8 cellular contexts compared by ENCODE assay signal in the genomic region with DNA sequence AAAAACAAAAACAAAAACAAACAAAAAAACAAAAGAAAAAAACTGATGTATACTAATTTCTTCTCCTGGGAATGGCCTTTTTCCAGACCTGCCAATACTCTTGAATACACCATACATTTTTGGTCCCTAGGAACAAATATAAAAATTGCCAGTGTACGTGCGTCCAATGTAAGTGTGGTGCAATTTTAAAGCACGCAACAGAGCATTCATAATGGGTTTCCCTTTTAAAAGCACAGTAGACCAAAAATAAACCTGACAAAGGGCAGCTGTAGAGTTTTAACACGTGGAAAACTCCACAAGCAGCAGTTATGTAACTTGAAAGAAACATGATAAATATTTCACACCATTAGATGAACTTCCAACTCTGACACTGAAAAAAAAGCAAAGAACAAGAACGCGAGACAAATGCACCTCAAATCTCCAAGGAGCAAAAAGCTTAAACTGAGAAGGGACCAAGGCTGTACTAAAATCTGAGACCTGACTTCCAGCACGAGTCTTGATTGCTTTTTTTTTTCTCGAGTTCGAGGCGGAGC. TPM values are rescaled to one million over a fixed set of nuclear protein-coding genes. Genes with fewer than 3 reads are reported as not detected.
DNase-seq lines count a peak whose midpoint lies in the region; ATAC-seq and TF ChIP-seq lines count a peak whose summit lies in the region.

No MANE protein-coding gene starts in this region.

- H3K4me1 ChIP-seq in HUES48 (ENCODE audit: control insufficient read depth, insufficient read depth, low read length), result peaks cover 13% of the 10 kb centered on the region
- H3K4me1 ChIP-seq in mammary epithelial cell (ENCODE audit: insufficient read depth, low read length), result peaks cover 12% of the 10 kb centered on the region
- H3K4me1 ChIP-seq in vagina, result peaks cover 6% of the 10 kb centered on the region

- TF ChIP-seq CTCF in mammary epithelial cell (conservative IDR thresholded peaks at IDR 0.05 in 1 of 2, IDR thresholded peaks at IDR 0.05 in 1 of 2; ENCODE audit: extremely low read depth in 1 of 2, insufficient read depth in 1 of 2, low read depth in 1 of 2, low read length in 2 of 2) (no peak), vagina (IDR thresholded peaks at IDR 0.05) (no peak)

- H3K27me3 ChIP-seq in HUES48 (ENCODE audit: control insufficient read depth, insufficient read depth, low read length) (peaks cover 24% of the 10 kb centered on the region), mammary epithelial cell (ENCODE audit: insufficient read depth, low read length) (peaks cover 31% of the 10 kb centered on the region), vagina (no peaks in the 10 kb centered on the region)

- CTCF ChIA-PET in mammary epithelial cell (lab: Charles Lee; ENCODE audit: low non-redundant PET), result no interaction called here

- H3K4me3 ChIP-seq in HUES48 (ENCODE audit: low read depth, low read length), result peak overlapping the region; percentile 81
- H3K4me3 ChIP-seq in mammary epithelial cell (replicated peaks in 1 of 3; ENCODE audit: insufficient read depth in 1 of 3, low read depth in 2 of 3, low read length in 3 of 3), result peak overlapping the region; percentile 13 to 28 (median 19)
- peak overlapping the region; percentile 67 to 87 for H3K4me3 ChIP-seq in vagina

- dilution Hi-C loops in mammary epithelial cell (cut with HindIII; ENCODE audit: low sequenced_read_pairs), result no loop called here

- intact Hi-C loops in mammary epithelial cell (cut with micrococcal nuclease) (no loop called here), vagina (cut with DNase I) (no loop called here)

- peak overlapping the region; percentile 92 for H3K4me2 ChIP-seq in mammary epithelial cell (ENCODE audit: insufficient read depth, low read depth, low read length)

- H3K4me1 Mint-ChIP-seq in memory B cell, result peaks cover 9% of the 10 kb centered on the region

- peak overlapping the region; percentile 75 for H3K4me3 Mint-ChIP-seq in memory B cell

- no TSS peak for BruUV-seq in mammary epithelial cell (replicated peaks; lab: Mats Ljungman, UMichigan)

- no peak for TF ChIP-seq POLR2A in vagina (IDR thresholded peaks at IDR 0.05)

- WGBS in mammary epithelial cell (ENCODE audit: low coverage, missing lambda C conversion rate), result 5% methylated on average over 6 of the region's 10 CpGs

- H3K9me3 Mint-ChIP-seq in memory B cell, result no peaks in the 10 kb centered on the region

- peaks cover 6% of the 10 kb centered on the region for H3K27me3 Mint-ChIP-seq in memory B cell

- ATAC-seq in memory B cell (ENCODE audit: low read depth), result peak; percentile 28

- no peaks in the 10 kb centered on the region for H3K36me3 Mint-ChIP-seq in memory B cell

- H3K36me3 ChIP-seq in HUES48 (ENCODE audit: control insufficient read depth, insufficient read depth, low read length) (no peaks in the 10 kb centered on the region), mammary epithelial cell (ENCODE audit: insufficient read depth, low read length) (no peaks in the 10 kb centered on the region), vagina (no peaks in the 10 kb centered on the region)

- peak; percentile 40 for DNase-seq in SIG-M5 treated with dmso at 0.1 percent for 504 hours (lab: John Stamatoyannopoulos, UW; ENCODE audit: unreplicated experiment)
- DNase-seq in SIG-M5 (lab: John Stamatoyannopoulos, UW), result no peak
- no peak for DNase-seq in mammary epithelial cell
- no peak for DNase-seq in memory B cell (ENCODE audit: low spot score in 2 of 2)
- DNase-seq in vagina (ENCODE audit: extremely low spot score in 2 of 2), result no peak
- no peak for DNase-seq in NCI-H1105 treated with DMSO at 0.1 percent for 48 hours (lab: John Stamatoyannopoulos, UW)
- no peak for DNase-seq in GF-D8 (lab: John Stamatoyannopoulos, UW)

- peak overlapping the region; percentile 50 for H3K27ac ChIP-seq in HUES48 (ENCODE audit: low read depth, low read length)
- H3K27ac ChIP-seq in mammary epithelial cell (ENCODE audit: insufficient read depth, low read depth, low read length), result no peak overlapping the region
- peak overlapping the region; percentile 91 for H3K27ac ChIP-seq in vagina

- H4K20me1 ChIP-seq in mammary epithelial cell (ENCODE audit: insufficient read depth, low read length), result no peaks in the 10 kb centered on the region

- in situ Hi-C loops in mammary epithelial cell (cut with MboI; ENCODE audit: low sequenced_read_pairs in 2 of 2), result no loop called here

- H3K9ac ChIP-seq in HUES48 (ENCODE audit: low read depth, low read length), result peak overlapping the region; percentile 45
- H3K9ac ChIP-seq in mammary epithelial cell (ENCODE audit: insufficient read depth, low read length), result no peak overlapping the region

- no peaks in the 10 kb centered on the region for H3K79me2 ChIP-seq in mammary epithelial cell (ENCODE audit: insufficient read depth, low read length)

- H3K27ac Mint-ChIP-seq in memory B cell, result peak overlapping the region; percentile 13

- H2AFZ ChIP-seq in mammary epithelial cell (ENCODE audit: low read depth, low read length), result peak overlapping the region; percentile 54

- H3K9me3 ChIP-seq in HUES48 (ENCODE audit: control insufficient read depth, insufficient read depth, low read length) (no peaks in the 10 kb centered on the region), mammary epithelial cell (replicated peaks; ENCODE audit: insufficient read depth, low read length) (no peaks in the 10 kb centered on the region), vagina (no peaks in the 10 kb centered on the region)

RNA-seq across cellular contexts. Expression of a gene that starts 0.4 kb away (rescaled TPM):
- total RNA-seq in mammary epithelial cell (under 1 TPM in 1 of 2 donors, not detected in 1; 0.17 TPM), vagina (9.1 TPM)
- polyA plus RNA-seq in mammary epithelial cell, result 0.01 TPM
- polyA minus RNA-seq in mammary epithelial cell, result not detected

RNA-seq across cellular contexts. Expression of a gene that starts 31.4 kb away (rescaled TPM):
- total RNA-seq in mammary epithelial cell, result 10 to 100 TPM; 26.2 to 53.8 TPM
- 37.9 TPM for polyA plus RNA-seq in mammary epithelial cell
- 15.7 TPM for polyA minus RNA-seq in mammary epithelial cell
- 8.8 TPM for total RNA-seq in vagina

Comparison
In these comparisons a context has a peak if more than half of its experiments do, and no peak if none do; other contexts are left out.
1. H3K4me3 ChIP-seq: peak in every context shown above with its lines; median percentile 81 in HUES48; 77 in vagina; 19 in mammary epithelial cell.